21 cellular contexts compared by ENCODE assay signal in the genomic region with DNA sequence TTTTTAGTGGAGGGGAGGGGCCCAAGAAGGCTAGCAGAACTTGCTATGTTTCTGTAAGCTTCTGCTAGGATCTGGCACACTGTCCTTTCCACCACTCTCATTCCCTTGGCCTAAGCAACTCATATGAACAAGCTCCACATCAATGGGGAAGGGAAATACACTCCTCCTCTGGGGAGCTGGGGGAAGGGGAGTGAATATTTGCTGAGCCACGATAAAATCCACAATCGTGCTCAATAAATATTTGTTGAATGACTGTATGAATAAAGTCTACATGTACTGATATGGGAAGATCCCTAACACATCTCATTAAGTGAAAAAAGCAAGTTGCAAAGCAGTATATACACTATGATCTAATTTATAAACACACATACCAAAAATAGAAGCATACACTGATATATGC.
"Had no signal": no experiment of that assay in that cellular context is flagged by ENCODE, and none has a peak within 500 bp of the region (broad histone marks: within the 10 kb centered on the region; RNA-seq: fewer than 3 reads in every experiment).

No MANE protein-coding gene starts in this region.

- H3K36me3 ChIP-seq: heart right ventricle, left lung, right lobe of liver had no signal

- H3K4me1 ChIP-seq: heart right ventricle, left lung, psoas muscle, right lobe of liver had no signal

- DNase-seq: cortex of kidney; dorsolateral prefrontal cortex; effector CD8-positive, alpha-beta T cell; heart right ventricle; hypothalamus; left lung; mesenchymal stem cell; midbrain; naive B cell; psoas muscle; retina; right lobe of liver; stimulated activated CD4-positive, alpha-beta T cell treated with anti-CD3 and anti-CD28 coated beads, Interleukin-2, amount 100 ng/mL, for 24 hours; stimulated activated CD4-positive, alpha-beta T cell treated with anti-CD3 and anti-CD28 coated beads, Interleukin-4, amount 100 ng/mL, for 4 hours; stimulated activated naive B cell treated with anti-CD40 and anti-IgM and Interleukin-4, amounts not matched to agents 10 μg/mL and 1 μg/mL and 100 μg/mL, for 72 hours; stimulated activated naive CD8-positive, alpha-beta T cell treated with anti-CD3 and anti-CD28 coated beads, Interleukin-15, amount 100 ng/mL, for 72 hours; trophoblast cell had no signal

- H3K9me3 ChIP-seq: heart right ventricle, left lung, psoas muscle, right lobe of liver had no signal

- FAIRE-seq: frontal cortex, islet of Langerhans had no signal

- H3K4me3 ChIP-seq: dorsolateral prefrontal cortex, heart right ventricle, left lung, lung, psoas muscle, right lobe of liver had no signal

- H3K27me3 ChIP-seq: left lung, right lobe of liver had no signal

- ATAC-seq: esophagus mucosa; heart right ventricle; left lung; psoas muscle; stimulated activated naive B cell treated with anti-CD40 and anti-IgM and Interleukin-4, amounts not matched to agents 10 μg/mL and 1 μg/mL and 100 μg/mL, for 72 hours; stimulated activated naive CD8-positive, alpha-beta T cell treated with anti-CD3 and anti-CD28 coated beads, Interleukin-15, amount 100 ng/mL, for 72 hours had no signal

- H3K27ac ChIP-seq: dorsolateral prefrontal cortex, heart right ventricle, left lung, psoas muscle, right lobe of liver had no signal
